ENCODE assay signal across 9 cellular contexts in genomic region chr17:43983515-43984411, GRCh38. TPM values are rescaled to one million over a fixed set of nuclear protein-coding genes. Genes with fewer than 3 reads are reported as not detected.
A peak's percentile ranks its signal among the peaks of the same experiment; 100 is the strongest.
DNase-seq lines count a peak whose midpoint lies in the region; ATAC-seq, FAIRE-seq and TF ChIP-seq lines count a peak whose summit lies in the region.
"Had no signal": no experiment of that assay in that cellular context is flagged by ENCODE, and none has a peak within 500 bp of the region (broad histone marks: within the 10 kb centered on the region; RNA-seq: fewer than 3 reads in every experiment).

No MANE protein-coding gene starts in this region.

- TF ChIP-seq EP300 in tibial nerve (IDR thresholded peaks at IDR 0.05) = no peak

- TF ChIP-seq POLR2A in lower leg skin (IDR thresholded peaks at IDR 0.05) (no peak), tibial nerve (IDR thresholded peaks at IDR 0.05) (no peak)

- no peak for FAIRE-seq in GM19239 (lab: Jason Lieb, UNC)
- FAIRE-seq: GM18507 had no signal

- no peaks in the 10 kb centered on the region for H3K9me3 Mint-ChIP-seq in activated T-cell treated with anti-CD3 and anti-CD28 coated beads, Interleukin-2, amount 50 U/mL, for 24 hours

- peak; percentile 39 for TF ChIP-seq CTCF in astrocyte of the spinal cord (IDR thresholded peaks at IDR 0.05; ENCODE audit: low read depth, low read length)
- no peak for TF ChIP-seq CTCF in lower leg skin (IDR thresholded peaks at IDR 0.05)
- peak in 1 of 5 experiments; percentile 7 for TF ChIP-seq CTCF in tibial nerve (IDR thresholded peaks at IDR 0.05)

- peak overlapping the region; percentile 35 for H3K4me3 ChIP-seq in astrocyte of the spinal cord (ENCODE audit: low read depth, low read length)
- H3K4me3 ChIP-seq in lower leg skin (ENCODE audit: low read depth, poor library complexity, severe bottlenecking) = peak overlapping the region; percentile 3
- peak overlapping the region in 3 of 4 donors; percentile 10 to 50 (median 30) for H3K4me3 ChIP-seq in tibial nerve

- in situ Hi-C loops in astrocyte of the spinal cord (cut with HindIII; ENCODE audit: low sequenced_read_pairs) = no loop called here

- no peak overlapping the region for H3K27ac Mint-ChIP-seq in activated T-cell treated with anti-CD3 and anti-CD28 coated beads, Interleukin-2, amount 50 U/mL, for 24 hours

- no peaks in the 10 kb centered on the region for H3K36me3 Mint-ChIP-seq in activated T-cell treated with anti-CD3 and anti-CD28 coated beads, Interleukin-2, amount 50 U/mL, for 24 hours (ENCODE audit: low read depth)

- peaks cover 0 to 97% of the 10 kb centered on the region in 2 donors for H3K27me3 ChIP-seq in tibial nerve

- no peak overlapping the region for H3K27ac ChIP-seq in tibial nerve

- intact Hi-C loops in lower leg skin (cut with DNase I; ENCODE audit: low total_unique reads) = no loop called here

- peaks cover 5% of the 10 kb centered on the region for H3K4me1 Mint-ChIP-seq in activated T-cell treated with anti-CD3 and anti-CD28 coated beads, Interleukin-2, amount 50 U/mL, for 24 hours (ENCODE audit: low read depth)

- ATAC-seq in GM19463 (IDR thresholded peaks at IDR 0.05; ENCODE audit: unreplicated experiment) = no peak

- peaks cover 0 to 13% (median 5%) of the 10 kb centered on the region in 4 donors for H3K4me1 ChIP-seq in tibial nerve

- no peaks in the 10 kb centered on the region for H3K9me3 ChIP-seq in tibial nerve

- H3K4me3 Mint-ChIP-seq in activated T-cell treated with anti-CD3 and anti-CD28 coated beads, Interleukin-2, amount 50 U/mL, for 24 hours = peak overlapping the region; percentile 48

- 3 to 7% methylated on average over 19 to 40 of the region's 78 CpGs for WGBS in lower leg skin, 2 donors
- 2 to 8% methylated on average over 30 to 67 of the region's 78 CpGs for WGBS in tibial nerve, 2 donors

- peak; percentile 39 for DNase-seq in activated T-cell treated with anti-CD3 and anti-CD28 coated beads, Interleukin-2, amount 50 U/mL, for 24 hours
- no peak for DNase-seq in activated T-cell treated with anti-CD3 and anti-CD28 coated beads for 4 hours
- no peak for DNase-seq in astrocyte of the spinal cord (ENCODE audit: low read depth, low spot score)
- DNase-seq in lower leg skin (ENCODE audit: low spot score in 2 of 2) = no peak
- no peak for DNase-seq in tibial nerve (ENCODE audit: low spot score in 2 of 2)
- DNase-seq in GM19239 (ENCODE audit: insufficient read length, low spot score) = no peak
- no peak for DNase-seq in OCI-M1 (lab: John Stamatoyannopoulos, UW)

- no peaks in the 10 kb centered on the region for H3K36me3 ChIP-seq in tibial nerve

- peaks cover 64% of the 10 kb centered on the region for H3K27me3 Mint-ChIP-seq in activated T-cell treated with anti-CD3 and anti-CD28 coated beads, Interleukin-2, amount 50 U/mL, for 24 hours

RNA-seq across cellular contexts. Expression of gene NAGS, which starts 20.7 kb away (rescaled TPM):
- total RNA-seq in lower leg skin (1 to 10 TPM; 3.2 to 4.9 (median 3.6) TPM), tibial nerve (1 to 10 TPM in 3 of 4 donors, under 1 TPM in 1; 0.84 to 7.2 (median 1.8) TPM)

RNA-seq across cellular contexts. Expression of gene PYY, which starts 30.0 kb away (rescaled TPM):
- total RNA-seq in lower leg skin = not detected
- total RNA-seq in tibial nerve = 1 to 10 TPM in 1 of 4 donors, not detected in 3; 2.0 TPM

RNA-seq across cellular contexts. Expression of gene TMEM101, which starts 31.0 kb away (rescaled TPM):
- total RNA-seq in lower leg skin (10 to 100 TPM; 28.4 to 48.0 (median 41.2) TPM), tibial nerve (10 to 100 TPM; 28.6 to 41.2 (median 34.5) TPM)

RNA-seq across cellular contexts. Expression of gene PPY, which starts 41.5 kb away (rescaled TPM):
- total RNA-seq in lower leg skin (not detected), tibial nerve (not detected)
